In the genomic region with DNA sequence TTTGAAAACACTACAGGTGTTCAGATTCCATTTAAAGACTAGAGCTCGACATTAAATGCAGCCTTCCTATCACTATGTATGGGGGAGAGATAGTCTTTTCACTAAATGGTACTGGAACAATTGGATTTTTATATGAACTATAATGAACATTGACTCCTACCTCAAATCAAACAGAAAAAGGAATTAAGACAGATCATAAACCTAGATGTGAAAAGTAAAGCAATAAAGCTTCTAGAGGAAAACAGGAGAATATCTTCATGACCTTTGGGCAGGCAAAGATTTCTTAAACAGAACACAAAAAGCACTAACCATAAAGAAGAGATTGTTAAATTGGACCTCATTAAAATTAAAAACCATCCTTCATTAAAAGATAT, we compare ENCODE assay signal across 23 cellular contexts.
"Had no signal": no experiment of that assay in that cellular context is flagged by ENCODE, and none has a peak within 500 bp of the region (broad histone marks: within the 10 kb centered on the region; RNA-seq: fewer than 3 reads in every experiment).

No MANE protein-coding gene starts in this region.

- H3K9me3 ChIP-seq: ovary, thoracic aorta, vagina had no signal

- H3K27ac ChIP-seq: psoas muscle, thoracic aorta, upper lobe of left lung, vagina had no signal

- H3K4me3 ChIP-seq: coronary artery, dorsolateral prefrontal cortex, gastroesophageal sphincter, left lung, lung, ovary, psoas muscle, spleen, thoracic aorta, upper lobe of left lung, vagina had no signal

- H3K36me3 ChIP-seq: gastroesophageal sphincter, left lung, ovary, spleen, thoracic aorta, upper lobe of left lung, vagina had no signal

- H3K27me3 ChIP-seq: dorsolateral prefrontal cortex, gastroesophageal sphincter, left lung, ovary, spleen, upper lobe of left lung, vagina had no signal

- FAIRE-seq: bronchial epithelial cell had no signal

- H3K4me1 ChIP-seq: left lung, psoas muscle, spleen, upper lobe of left lung, vagina had no signal

- ATAC-seq: activated CD4-positive, alpha-beta T cell treated with anti-CD3 and anti-CD28 coated beads for 36 hours; activated CD8-positive, alpha-beta memory T cell treated with anti-CD3 and anti-CD28 coated beads, Interleukin-2, amount 10 ng/mL, durations not matched to agents 7 days and 5 days; activated CD8-positive, alpha-beta T cell treated with anti-CD3 and anti-CD28 coated beads, Interleukin-2, amount 10 ng/mL, durations not matched to agents 7 days and 5 days; activated naive CD4-positive, alpha-beta T cell treated with anti-CD3 and anti-CD28 coated beads, Interleukin-2, amount 50 U/mL, for 72 hours; psoas muscle had no signal

- DNase-seq: activated CD4-positive, alpha-beta T cell treated with anti-CD3 and anti-CD28 coated beads for 36 hours; activated CD4-positive, CD25-positive, alpha-beta regulatory T cell; activated CD8-positive, alpha-beta memory T cell treated with anti-CD3 and anti-CD28 coated beads, Interleukin-2, amount 10 ng/mL, durations not matched to agents 7 days and 5 days; activated CD8-positive, alpha-beta T cell treated with anti-CD3 and anti-CD28 coated beads, Interleukin-2, amount 10 ng/mL, durations not matched to agents 7 days and 5 days; activated T-cell treated with anti-CD3 and anti-CD28 coated beads, Interleukin-2, amount 50 U/mL, for 48 hours; dorsolateral prefrontal cortex; effector memory CD4-positive, alpha-beta T cell; left lung; nephron progenitor cell; ovary; psoas muscle; spleen; stimulated activated CD4-positive, alpha-beta T cell treated with anti-CD3 and anti-CD28 coated beads, Interleukin-2, amount 100 ng/mL, for 48 hours; stimulated activated naive CD4-positive, alpha-beta T cell treated with Interleukin-2 at 50 U/mL for 16 hours; T-helper 1 cell; upper lobe of left lung had no signal
